Comparison of ENCODE assay signal across 28 cellular contexts in genomic region chr21:33030633-33031032, GRCh38. TPM values are rescaled to one million over a fixed set of nuclear protein-coding genes. Genes with fewer than 3 reads are reported as not detected.
DNase-seq lines count a peak whose midpoint lies in the region; ATAC-seq, FAIRE-seq and TF ChIP-seq lines count a peak whose summit lies in the region.
"Had no signal": no experiment of that assay in that cellular context is flagged by ENCODE, and none has a peak within 500 bp of the region (broad histone marks: within the 10 kb centered on the region; RNA-seq: fewer than 3 reads in every experiment).

No MANE protein-coding gene starts in this region.

- H3K36me3 ChIP-seq in Loucy (ENCODE audit: insufficient read depth, low read length), result no peaks in the 10 kb centered on the region
- H3K36me3 ChIP-seq in kidney (ENCODE audit: control insufficient read depth in 1 of 2, insufficient read depth in 2 of 2, low read length in 2 of 2), result no peaks in the 10 kb centered on the region
- H3K36me3 ChIP-seq: BLaER1 had no signal

- peaks cover 23% of the 10 kb centered on the region for H3K4me1 Mint-ChIP-seq in glutamatergic neuron (ENCODE audit: low read depth, unreplicated experiment)

- H3K27ac ChIP-seq in angular gyrus (ENCODE audit: low read depth, low read length), result peak overlapping the region; percentile 25
- no peak overlapping the region for H3K27ac ChIP-seq in kidney (ENCODE audit: low read depth in 2 of 2, low read length in 2 of 2)
- H3K27ac ChIP-seq in coronary artery, result no peak overlapping the region
- H3K27ac ChIP-seq: BLaER1, PC-9, SK-N-MC had no signal

- no peak overlapping the region for H3K4me3 ChIP-seq in Loucy (ENCODE audit: low read length, poor library complexity, severe bottlenecking)
- no peak overlapping the region for H3K4me3 ChIP-seq in kidney (ENCODE audit: low read length in 2 of 2)
- no peak overlapping the region for H3K4me3 ChIP-seq in coronary artery
- H3K4me3 ChIP-seq: BLaER1, GM12878, PC-9, SK-N-MC had no signal

- no peak for TF ChIP-seq CTCF in Loucy (conservative IDR thresholded peaks at IDR 0.05; ENCODE audit: low read length)
- TF ChIP-seq CTCF in glutamatergic neuron (IDR thresholded peaks at IDR 0.05; ENCODE audit: partially characterized antibody, unreplicated experiment), result no peak
- TF ChIP-seq CTCF in kidney (IDR thresholded peaks at IDR 0.05; ENCODE audit: borderline replicate concordance, extremely low read depth, insufficient read depth), result no peak
- no peak for TF ChIP-seq CTCF in coronary artery (IDR thresholded peaks at IDR 0.05)

- DNase-seq in glutamatergic neuron, result no peak
- DNase-seq in sciatic nerve (ENCODE audit: low spot score), result peak; percentile 26
- no peak for DNase-seq in kidney
- DNase-seq in coronary artery (ENCODE audit: low spot score), result no peak
- no peak for DNase-seq in OCI-M1 (lab: John Stamatoyannopoulos, UW)
- DNase-seq: CD4-positive, alpha-beta T cell; COR-L47; DMS79; KBM-7; NCI-H1105; NCI-H1694; NCI-H2081; NCI-H2171; NCI-H524 treated with DMSO at 0.1 percent for 48 hours; NCI-H82; PC-9; RPMI8226; SHP77 treated with DMSO at 0.1 percent for 48 hours had no signal

- ATAC-seq in sciatic nerve, result no peak
- ATAC-seq in HG02588 (IDR thresholded peaks at IDR 0.05; ENCODE audit: unreplicated experiment), result no peak
- ATAC-seq: GM12878, GM23338, HCT116, HepG2 had no signal

- H3K9me2 ChIP-seq in Loucy (replicated peaks; ENCODE audit: low read depth, low read length), result no peaks in the 10 kb centered on the region

- H3K4me1 ChIP-seq in Loucy (ENCODE audit: insufficient read depth, low read length, poor library complexity, severe bottlenecking) (peaks cover 34% of the 10 kb centered on the region), kidney (ENCODE audit: control insufficient read depth in 1 of 2, insufficient read depth in 1 of 2, low read depth in 1 of 2, low read length in 2 of 2) (peaks cover 0 to 8% of the 10 kb centered on the region in 2 donors)

- H3K27me3 ChIP-seq in Loucy (ENCODE audit: insufficient read depth, low read length, poor library complexity, severe bottlenecking), result no peaks in the 10 kb centered on the region

- no peak overlapping the region for H3K27ac Mint-ChIP-seq in glutamatergic neuron (ENCODE audit: unreplicated experiment)
- H3K27ac Mint-ChIP-seq: CD4-positive, alpha-beta T cell; GM23338 had no signal

- H3F3A ChIP-seq in Loucy (ENCODE audit: low read depth), result no peaks in the 10 kb centered on the region

- peaks cover 30% of the 10 kb centered on the region for H3K27me3 Mint-ChIP-seq in glutamatergic neuron (ENCODE audit: unreplicated experiment)

- H4K20me1 ChIP-seq in Loucy (ENCODE audit: insufficient read depth, low read length, poor library complexity, severe bottlenecking), result no peaks in the 10 kb centered on the region

- peaks cover 21% of the 10 kb centered on the region for H3K9me3 Mint-ChIP-seq in glutamatergic neuron (ENCODE audit: unreplicated experiment)
- H3K9me3 Mint-ChIP-seq: CD4-positive, alpha-beta T cell had no signal

- H3K4me2 ChIP-seq in Loucy (ENCODE audit: low read depth, low read length, poor library complexity, severe bottlenecking), result no peak overlapping the region
- H3K4me2 ChIP-seq: BLaER1, PC-9 had no signal

- FAIRE-seq in kidney (lab: Jason Lieb, UNC), result no peak
- FAIRE-seq: GM12878, HepG2 had no signal

- no peaks in the 10 kb centered on the region for H3K79me2 ChIP-seq in Loucy (ENCODE audit: insufficient read depth, low read length)

- peaks cover 5% of the 10 kb centered on the region for H3K36me3 Mint-ChIP-seq in glutamatergic neuron (ENCODE audit: unreplicated experiment)

- peak overlapping the region; percentile 30 for H3K4me3 Mint-ChIP-seq in glutamatergic neuron (ENCODE audit: unreplicated experiment)
- H3K4me3 Mint-ChIP-seq: CD4-positive, alpha-beta T cell; GM23338 had no signal

- H2AFZ ChIP-seq in Loucy (ENCODE audit: low read length), result 0 out of 2 replicates have a peak overlapping the region, but pooled peaks have one; percentile 0
- H2AFZ ChIP-seq: GM23338, PC-9 had no signal

- intact Hi-C loops in sciatic nerve (cut with DNase I), result no loop called here
- intact Hi-C loops in kidney (cut with DNase I), result no loop called here

- H3K9ac ChIP-seq in Loucy (ENCODE audit: low read depth, low read length, poor library complexity, severe bottlenecking) (peak overlapping the region; percentile 24), kidney (ENCODE audit: low read length in 2 of 2) (no peak overlapping the region)
- H3K9ac ChIP-seq: BLaER1 had no signal

- no peaks in the 10 kb centered on the region for H3K9me3 ChIP-seq in Loucy (ENCODE audit: insufficient read depth, low read depth, low read length)
- H3K9me3 ChIP-seq in kidney (ENCODE audit: control insufficient read depth in 1 of 2, low read length in 2 of 2), result no peaks in the 10 kb centered on the region

RNA-seq across cellular contexts. Expression of gene OLIG2, which starts 4.9 kb away (rescaled TPM):
- total RNA-seq in glutamatergic neuron (ENCODE audit: unreplicated experiment) (21.4 TPM), sciatic nerve (not detected), kidney (not detected)
- not detected for polyA plus RNA-seq in kidney (ENCODE audit: insufficient read depth, low read depth, low replicate concordance)
- total RNA-seq: CD4-positive, alpha-beta T cell; GM12878; HepG2; HT-29; PC-9 had no signal
- polyA plus RNA-seq: GM12878, HepG2 had no signal

RNA-seq across cellular contexts. Expression of gene OLIG1, which starts 39.3 kb away (rescaled TPM):
- total RNA-seq in glutamatergic neuron (ENCODE audit: unreplicated experiment) (14.2 TPM), sciatic nerve (0.53 TPM), kidney (1.5 TPM)
- 18.2 TPM for polyA plus RNA-seq in kidney (ENCODE audit: insufficient read depth, low read depth, low replicate concordance)
- total RNA-seq: CD4-positive, alpha-beta T cell; GM12878; HepG2; HT-29; PC-9 had no signal
- polyA plus RNA-seq: GM12878, HepG2 had no signal

Comparison
In these comparisons a context has a peak if more than half of its experiments do, and no peak if none do; other contexts are left out.
1. RNA of gene OLIG2, which starts 4.9 kb away (total RNA-seq): 21.4 TPM in glutamatergic neuron (single experiment); not detected in sciatic nerve (single experiment) and not detected in kidney (single experiment); every median in the first group is over 10 times any median in the second.